Comparison of ENCODE assay signal across 29 cellular contexts in genomic region chr2:3771576-3771975, GRCh38.
"Had no signal": no experiment of that assay in that cellular context is flagged by ENCODE, and none has a peak within 500 bp of the region (broad histone marks: within the 10 kb centered on the region; RNA-seq: fewer than 3 reads in every experiment).

No MANE protein-coding gene starts in this region.

- H3K27ac Mint-ChIP-seq: activated CD4-positive, alpha-beta T cell treated with anti-CD3 and anti-CD28 coated beads for 36 hours; activated CD4-positive, alpha-beta T cell treated with anti-CD3 and anti-CD28 coated beads, Interleukin-2, amount 10 ng/mL, durations not matched to agents 7 days and 5 days; activated CD8-positive, alpha-beta T cell treated with anti-CD3 and anti-CD28 coated beads, Interleukin-2, amount 10 ng/mL, durations not matched to agents 7 days and 5 days; activated naive CD4-positive, alpha-beta T cell treated with anti-CD3 and anti-CD28 coated beads, Interleukin-2, amount 10 ng/mL, durations not matched to agents 7 days and 5 days; activated naive CD8-positive, alpha-beta T cell; activated naive CD8-positive, alpha-beta T cell treated with anti-CD3 and anti-CD28 coated beads, Interleukin-2, amount 50 U/mL, for 24 hours; brain; WTC11 had no signal

- H3K4me3 Mint-ChIP-seq: activated CD4-positive, alpha-beta T cell treated with anti-CD3 and anti-CD28 coated beads for 36 hours; activated CD4-positive, alpha-beta T cell treated with anti-CD3 and anti-CD28 coated beads, Interleukin-2, amount 10 ng/mL, durations not matched to agents 7 days and 5 days; activated CD8-positive, alpha-beta T cell treated with anti-CD3 and anti-CD28 coated beads, Interleukin-2, amount 10 ng/mL, durations not matched to agents 7 days and 5 days; activated naive CD4-positive, alpha-beta T cell treated with anti-CD3 and anti-CD28 coated beads, Interleukin-2, amount 10 ng/mL, durations not matched to agents 7 days and 5 days; activated naive CD8-positive, alpha-beta T cell; activated naive CD8-positive, alpha-beta T cell treated with anti-CD3 and anti-CD28 coated beads, Interleukin-2, amount 50 U/mL, for 24 hours; brain; WTC11 had no signal

- H3K4me1 ChIP-seq: SJCRH30 had no signal

- DNase-seq: activated CD4-positive, alpha-beta T cell treated with anti-CD3 and anti-CD28 coated beads for 36 hours; activated CD4-positive, alpha-beta T cell treated with anti-CD3 and anti-CD28 coated beads, Interleukin-2, amount 10 ng/mL, durations not matched to agents 7 days and 5 days; activated CD4-positive, alpha-beta T cell treated with anti-CD3 and anti-CD28 coated beads, Interleukin-2, amount 50 U/mL, for 48 hours; activated CD8-positive, alpha-beta memory T cell treated with anti-CD3 and anti-CD28 coated beads, Interleukin-2, amount 50 U/mL, for 4 hours; activated CD8-positive, alpha-beta T cell treated with anti-CD3 and anti-CD28 coated beads, Interleukin-2, amount 10 ng/mL, durations not matched to agents 7 days and 5 days; activated effector memory CD4-positive, alpha-beta T cell treated with Interleukin-2 at 50 U/mL for 16 hours; activated naive CD4-positive, alpha-beta T cell treated with anti-CD3 and anti-CD28 coated beads, Interleukin-2, amount 10 ng/mL, durations not matched to agents 7 days and 5 days; activated naive CD8-positive, alpha-beta T cell treated with anti-CD3 and anti-CD28 coated beads, Interleukin-2, amount 50 U/mL, for 24 hours; activated T-cell treated with anti-CD3 and anti-CD28 coated beads, Interleukin-2, amount 50 U/mL, for 48 hours; anterior cingulate cortex; central memory CD4-positive, alpha-beta T cell; Karpas-422; KBM-7; NCI-H1048; NCI-H1105 treated with DMSO at 0.1 percent for 48 hours; NCI-H1436; NCI-H1694; NCI-H1930; NCI-H2081 treated with DMSO at 0.1 percent for 48 hours; NCI-H345; NCI-H524 treated with DMSO at 0.1 percent for 48 hours; SHP77; SJCRH30 had no signal

- H3K27me3 ChIP-seq: SJCRH30 had no signal

- H3K36me3 Mint-ChIP-seq: activated naive CD4-positive, alpha-beta T cell treated with anti-CD3 and anti-CD28 coated beads, Interleukin-2, amount 10 ng/mL, durations not matched to agents 7 days and 5 days; activated naive CD8-positive, alpha-beta T cell; brain had no signal

- H3K4me1 Mint-ChIP-seq: activated CD4-positive, alpha-beta T cell treated with anti-CD3 and anti-CD28 coated beads for 36 hours; activated CD4-positive, alpha-beta T cell treated with anti-CD3 and anti-CD28 coated beads, Interleukin-2, amount 10 ng/mL, durations not matched to agents 7 days and 5 days; activated naive CD4-positive, alpha-beta T cell treated with anti-CD3 and anti-CD28 coated beads, Interleukin-2, amount 10 ng/mL, durations not matched to agents 7 days and 5 days; activated naive CD8-positive, alpha-beta T cell treated with anti-CD3 and anti-CD28 coated beads, Interleukin-2, amount 50 U/mL, for 24 hours; brain; WTC11 had no signal

- H3K4me3 ChIP-seq: SJCRH30, SK-N-MC had no signal

- ATAC-seq: activated CD4-positive, alpha-beta T cell treated with anti-CD3 and anti-CD28 coated beads for 36 hours; activated CD4-positive, CD25-positive, alpha-beta regulatory T cell treated with anti-CD3 and anti-CD28 coated beads, Interleukin-2, amount 50 U/mL, for 24 hours; activated CD8-positive, alpha-beta T cell treated with anti-CD3 and anti-CD28 coated beads, Interleukin-2, amount 10 ng/mL, durations not matched to agents 7 days and 5 days; activated naive CD8-positive, alpha-beta T cell treated with anti-CD3 and anti-CD28 coated beads, Interleukin-2, amount 50 U/mL, for 24 hours; Panc1; WTC11 had no signal

- H3K27ac ChIP-seq: SJCRH30, SK-N-MC had no signal

- H3K9me3 ChIP-seq: SJCRH30 had no signal

- H3K36me3 ChIP-seq: SJCRH30 had no signal

- H3K9me3 Mint-ChIP-seq: activated naive CD4-positive, alpha-beta T cell treated with anti-CD3 and anti-CD28 coated beads, Interleukin-2, amount 10 ng/mL, durations not matched to agents 7 days and 5 days; activated naive CD8-positive, alpha-beta T cell treated with anti-CD3 and anti-CD28 coated beads, Interleukin-2, amount 50 U/mL, for 24 hours; brain had no signal
